In the genomic region with DNA sequence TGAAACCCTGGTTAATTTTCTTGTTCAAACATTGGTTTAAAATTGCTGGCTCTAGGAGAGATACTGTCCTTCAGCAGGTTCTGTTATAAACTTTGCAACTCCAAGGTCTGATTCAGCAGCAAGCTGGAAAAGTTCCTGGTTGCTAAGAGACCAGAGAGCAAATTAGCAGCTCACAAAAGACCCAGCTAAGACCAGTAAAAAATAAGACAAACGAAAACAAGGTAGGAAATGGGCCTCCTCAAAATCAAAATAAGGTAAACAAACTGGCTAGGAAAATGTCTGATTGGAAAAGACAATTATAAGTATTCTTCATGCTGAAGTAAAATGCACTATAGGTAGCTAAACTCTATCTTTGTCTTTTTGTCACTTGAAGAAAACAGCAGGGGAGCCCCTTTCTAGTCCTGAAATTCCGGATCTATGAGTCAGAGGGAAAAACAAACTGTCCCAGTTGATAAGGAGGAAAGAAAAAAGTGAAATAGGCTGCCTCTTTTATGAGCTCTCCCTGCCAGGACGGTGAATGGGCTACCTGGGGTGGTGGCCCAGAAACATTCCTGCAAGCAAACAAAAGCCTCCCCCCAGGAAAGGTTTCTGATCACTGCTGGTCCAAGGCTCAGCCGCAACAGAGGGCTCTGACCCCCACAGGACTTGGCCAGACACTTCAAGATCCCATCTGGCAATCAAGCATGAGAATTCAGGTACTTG, we compare ENCODE assay signal across 9 cellular contexts. TPM values are rescaled to one million over a fixed set of nuclear protein-coding genes. Genes with fewer than 3 reads are reported as not detected.
DNase-seq lines count a peak whose midpoint lies in the region; ATAC-seq and TF ChIP-seq lines count a peak whose summit lies in the region.
"Had no signal": no experiment of that assay in that cellular context is flagged by ENCODE, and none has a peak within 500 bp of the region (broad histone marks: within the 10 kb centered on the region; RNA-seq: fewer than 3 reads in every experiment).

No MANE protein-coding gene starts in this region.

- DNase-seq in DMS79 (lab: John Stamatoyannopoulos, UW) (peak; percentile 39), NT2/D1 (ENCODE audit: low read depth, low spot score) (peak; percentile 83), neural progenitor cell (ENCODE audit: low spot score) (peak; percentile 85)
- DNase-seq: Peyer's patch had no signal

- H3K4me1 Mint-ChIP-seq in neural progenitor cell, result peaks cover 74% of the 10 kb centered on the region

- peaks cover 37% of the 10 kb centered on the region for H3F3A ChIP-seq in neural progenitor cell (ENCODE audit: low read depth)

- TF ChIP-seq POLR2A in gastroesophageal sphincter (IDR thresholded peaks at IDR 0.05), result no peak

- H3K27me3 ChIP-seq in NT2/D1 (ENCODE audit: insufficient read depth, insufficient read length) (no peaks in the 10 kb centered on the region), gastroesophageal sphincter (no peaks in the 10 kb centered on the region), neural progenitor cell (no peaks in the 10 kb centered on the region)
- H3K27me3 ChIP-seq: Peyer's patch had no signal

- H3K4me3 ChIP-seq in NT2/D1 (ENCODE audit: insufficient read length, low read depth) (no peak overlapping the region), gastroesophageal sphincter (no peak overlapping the region), neural progenitor cell (peak overlapping the region; percentile 1)
- H3K4me3 ChIP-seq: Peyer's patch had no signal

- no peaks in the 10 kb centered on the region for H3K9me3 ChIP-seq in NT2/D1 (ENCODE audit: insufficient read depth, low read length)
- H3K9me3 ChIP-seq in gastroesophageal sphincter, result no peaks in the 10 kb centered on the region
- no peaks in the 10 kb centered on the region for H3K9me3 ChIP-seq in neural progenitor cell (ENCODE audit: low read depth)
- H3K9me3 ChIP-seq: Peyer's patch had no signal

- H3K27me3 Mint-ChIP-seq in neural progenitor cell (ENCODE audit: insufficient read depth, low read depth), result peaks cover 7% of the 10 kb centered on the region

- H3K36me3 ChIP-seq in NT2/D1 (ENCODE audit: insufficient read depth, insufficient read length, low read length) (no peaks in the 10 kb centered on the region), gastroesophageal sphincter (no peaks in the 10 kb centered on the region), neural progenitor cell (no peaks in the 10 kb centered on the region)
- H3K36me3 ChIP-seq: Peyer's patch had no signal

- peak overlapping the region; percentile 61 for H3K4me2 ChIP-seq in neural progenitor cell

- H3K4me1 ChIP-seq in NT2/D1 (ENCODE audit: insufficient read depth, insufficient read length), result peaks cover 18% of the 10 kb centered on the region
- H3K4me1 ChIP-seq in gastroesophageal sphincter, result peaks cover 0 to 28% (median 8%) of the 10 kb centered on the region in 3 donors
- peaks cover 39% of the 10 kb centered on the region for H3K4me1 ChIP-seq in neural progenitor cell

- H3K9ac ChIP-seq in NT2/D1 (ENCODE audit: insufficient read length, low read depth), result peak overlapping the region; percentile 74
- no peak overlapping the region for H3K9ac ChIP-seq in neural progenitor cell

- no peaks in the 10 kb centered on the region for H3K79me2 ChIP-seq in neural progenitor cell (ENCODE audit: low read depth)

- no peak overlapping the region for H2AFZ ChIP-seq in neural progenitor cell (replicated peaks)

- ATAC-seq in gastroesophageal sphincter, result no peak
- ATAC-seq in GM21367 (IDR thresholded peaks at IDR 0.05; ENCODE audit: unreplicated experiment), result no peak
- no peak for ATAC-seq in HG02759 (IDR thresholded peaks at IDR 0.05; ENCODE audit: unreplicated experiment)
- no peak for ATAC-seq in HG03025 (IDR thresholded peaks at IDR 0.05; ENCODE audit: low FRiP score, unreplicated experiment)
- ATAC-seq in HG03095 (IDR thresholded peaks at IDR 0.05; ENCODE audit: unreplicated experiment), result no peak

- H3K4me3 Mint-ChIP-seq in neural progenitor cell, result peak overlapping the region; percentile 78

- 17 to 48% methylated on average over 3 of the region's 4 CpGs for WGBS in gastroesophageal sphincter (ENCODE audit: low coverage in 1 of 2), 2 donors

- peaks cover 8% of the 10 kb centered on the region for H3K36me3 Mint-ChIP-seq in neural progenitor cell

- no peak for TF ChIP-seq CTCF in gastroesophageal sphincter (IDR thresholded peaks at IDR 0.05)
- no peak for TF ChIP-seq CTCF in neural progenitor cell (IDR thresholded peaks at IDR 0.05)

- H3K27ac ChIP-seq in gastroesophageal sphincter (peak overlapping the region in 3 of 4 donors; percentile 59 to 74 (median 71)), neural progenitor cell (peak overlapping the region; percentile 82)

- H3K9me3 Mint-ChIP-seq in neural progenitor cell, result no peaks in the 10 kb centered on the region

- no peaks in the 10 kb centered on the region for H4K20me1 ChIP-seq in neural progenitor cell (ENCODE audit: low read depth)

- no peak for TF ChIP-seq EP300 in gastroesophageal sphincter (IDR thresholded peaks at IDR 0.05)

- H3K27ac Mint-ChIP-seq in neural progenitor cell, result peak overlapping the region; percentile 100

RNA-seq across cellular contexts. Expression of gene UNC5CL, which starts 41.6 kb away (rescaled TPM):
- total RNA-seq in gastroesophageal sphincter, result 1 to 10 TPM in 1 of 4 donors, under 1 TPM in 3; 0.07 to 1.2 (median 0.37) TPM
- total RNA-seq in neural progenitor cell (ENCODE audit: low replicate concordance), result 2.2 and 5.0 TPM in 2 replicates

RNA-seq across cellular contexts. Expression of gene TSPO2, which starts 44.9 kb away (rescaled TPM):
- not detected for total RNA-seq in gastroesophageal sphincter
- not detected in 2 replicates for total RNA-seq in neural progenitor cell (ENCODE audit: low replicate concordance)
- total RNA-seq: Peyer's patch had no signal

RNA-seq across cellular contexts. Expression of gene APOBEC2, which starts 55.6 kb away (rescaled TPM):
- total RNA-seq in gastroesophageal sphincter (1 to 10 TPM in 1 of 4 donors, under 1 TPM in 3; 0.37 to 1.8 (median 0.72) TPM), neural progenitor cell (ENCODE audit: low replicate concordance) (0.46 TPM in 1 of 2 replicates, not detected in the other)
